ENCODE assay signal across 17 cellular contexts in genomic region chr10:541041-541440, GRCh38.
"Had no signal": no experiment of that assay in that cellular context is flagged by ENCODE, and none has a peak within 500 bp of the region (broad histone marks: within the 10 kb centered on the region; RNA-seq: fewer than 3 reads in every experiment).

No MANE protein-coding gene starts in this region.

- H3K9me3 ChIP-seq: breast epithelium had no signal

- ATAC-seq: activated T-cell treated with anti-CD3 and anti-CD28 coated beads, Interleukin-2, amount 50 U/mL, for 72 hours; T-cell had no signal

- H3K27me3 ChIP-seq: breast epithelium had no signal

- H3K4me2 ChIP-seq: PC-9 had no signal

- H3K4me1 ChIP-seq: breast epithelium had no signal

- H3K4me3 ChIP-seq: breast epithelium, PC-9 had no signal

- H3K36me3 ChIP-seq: breast epithelium had no signal

- H3K27ac ChIP-seq: breast epithelium, PC-9 had no signal

- DNase-seq: activated CD4-positive, alpha-beta memory T cell treated with anti-CD3 and anti-CD28 coated beads, Interleukin-2, amount 10 ng/mL, durations not matched to agents 7 days and 5 days; activated CD4-positive, alpha-beta T cell treated with anti-CD3 and anti-CD28 coated beads, Interleukin-2, amount 50 U/mL, for 1 hour; activated CD4-positive, CD25-positive, alpha-beta regulatory T cell; activated naive CD4-positive, alpha-beta T cell; activated T-cell treated with anti-CD3 and anti-CD28 coated beads for 4 hours; activated T-cell treated with anti-CD3 and anti-CD28 coated beads, Interleukin-2, amount 50 U/mL, for 72 hours; aorta; caudate nucleus; NCI-H1436 treated with DMSO at 0.1 percent for 48 hours; NCI-H187 treated with DMSO at 0.1 percent for 48 hours; NCI-H2081 treated with DMSO at 0.1 percent for 48 hours; NCI-H446; PC-9; T-cell; T-helper 2 cell; T1000 had no signal
